Comparison of ENCODE assay signal across 8 cellular contexts in genomic region chr1:156749429-156750118, GRCh38. TPM values are rescaled to one million over a fixed set of nuclear protein-coding genes. Genes with fewer than 3 reads are reported as not detected.
DNase-seq lines count a peak whose midpoint lies in the region; ATAC-seq and TF ChIP-seq lines count a peak whose summit lies in the region.

No MANE protein-coding gene starts in this region.

- intact Hi-C loops in natural killer cell (cut with micrococcal nuclease): no loop called here

- TF ChIP-seq CTCF in LNCaP clone FGC (IDR thresholded peaks at IDR 0.05; ENCODE audit: control insufficient read depth, extremely low read depth, insufficient read depth) (no peak), coronary artery (IDR thresholded peaks at IDR 0.05) (no peak), natural killer cell (IDR thresholded peaks at IDR 0.05) (no peak)

- H3K36me3 Mint-ChIP-seq in natural killer cell: no peaks in the 10 kb centered on the region

- peak overlapping the region; percentile 86 for H3K4me3 Mint-ChIP-seq in natural killer cell

- ATAC-seq in natural killer cell (no peak), GM18867 (IDR thresholded peaks at IDR 0.05; ENCODE audit: unreplicated experiment) (no peak)

- H3K27ac ChIP-seq in coronary artery: peak overlapping the region; percentile 98 to 99

- DNase-seq in CD1c-positive myeloid dendritic cell (ENCODE audit: extremely low spot score): peak; percentile 35
- DNase-seq in LNCaP clone FGC (ENCODE audit: low read depth): no peak
- peak; percentile 72 for DNase-seq in coronary artery (ENCODE audit: low spot score)
- no peak for DNase-seq in natural killer cell
- no peak for DNase-seq in NCI-H1092 treated with DMSO at 0.1 percent for 48 hours (lab: John Stamatoyannopoulos, UW)
- DNase-seq in KG1 (lab: John Stamatoyannopoulos, UW): no peak
- DNase-seq in AG08396 (ENCODE audit: low spot score): no peak

- peak overlapping the region; percentile 92 to 94 for H3K27ac Mint-ChIP-seq in natural killer cell

- H3K4me3 ChIP-seq in LNCaP clone FGC (ENCODE audit: low read depth, low read length) (peak overlapping the region; percentile 63), coronary artery (peak overlapping the region; percentile 100)

- H3K9me3 Mint-ChIP-seq in natural killer cell: no peaks in the 10 kb centered on the region

- peaks cover 64 to 70% of the 10 kb centered on the region in 2 donors for H3K4me1 Mint-ChIP-seq in natural killer cell

- no peaks in the 10 kb centered on the region for H3K27me3 Mint-ChIP-seq in natural killer cell (ENCODE audit: low read depth in 2 of 2)

RNA-seq across cellular contexts. Expression of gene HDGF, which starts 1.9 kb away (rescaled TPM):
- 100 to 1,000 TPM in 1 of 3 donors, 10 to 100 TPM in 2; 95.3 to 110 (median 96.6) TPM for total RNA-seq in natural killer cell

RNA-seq across cellular contexts. Expression of gene MRPL24, which starts 8.7 kb away (rescaled TPM):
- 10 to 100 TPM; 15.9 to 19.7 (median 18.7) TPM for total RNA-seq in natural killer cell

RNA-seq across cellular contexts. Expression of gene PRCC, which starts 17.8 kb away (rescaled TPM):
- 10 to 100 TPM; 66.5 to 92.4 (median 69.1) TPM for total RNA-seq in natural killer cell

RNA-seq across cellular contexts. Expression of gene ISG20L2, which starts 21.0 kb away (rescaled TPM):
- total RNA-seq in natural killer cell: 10 to 100 TPM; 60.3 to 71.9 (median 68.7) TPM

RNA-seq across cellular contexts. Expression of gene METTL25B, which starts 21.3 kb away (rescaled TPM):
- 10 to 100 TPM; 23.5 to 25.3 (median 23.8) TPM for total RNA-seq in natural killer cell

Comparison
In these comparisons a context has a peak if more than half of its experiments do, and no peak if none do; other contexts are left out.
1. DNase-seq: peak in CD1c-positive myeloid dendritic cell (single experiment) and coronary artery (single experiment); none in LNCaP clone FGC (single experiment), natural killer cell (single experiment), NCI-H1092 treated with DMSO at 0.1 percent for 48 hours (single experiment), KG1 (single experiment) and AG08396 (single experiment).